ENCODE assay signal across 19 cellular contexts in genomic region chr2:126906781-126907180, GRCh38. TPM values are rescaled to one million over a fixed set of nuclear protein-coding genes. Genes with fewer than 3 reads are reported as not detected.
DNase-seq lines count a peak whose midpoint lies in the region; ATAC-seq and TF ChIP-seq lines count a peak whose summit lies in the region.
"Had no signal": no experiment of that assay in that cellular context is flagged by ENCODE, and none has a peak within 500 bp of the region (broad histone marks: within the 10 kb centered on the region; RNA-seq: fewer than 3 reads in every experiment).

No MANE protein-coding gene starts in this region.

- ATAC-seq in GM21619 (IDR thresholded peaks at IDR 0.05; ENCODE audit: unreplicated experiment) (no peak), GM21825 (IDR thresholded peaks at IDR 0.05; ENCODE audit: unreplicated experiment) (no peak)

- H3K9me3 Mint-ChIP-seq in neural crest cell: peaks cover 7% of the 10 kb centered on the region

- H3K27ac Mint-ChIP-seq in neural crest cell (ENCODE audit: unreplicated experiment): peak overlapping the region; percentile 53

- H3K4me3 Mint-ChIP-seq in neural crest cell: no peak overlapping the region

- H3K27ac ChIP-seq in coronary artery: no peak overlapping the region
- H3K27ac ChIP-seq: A549, C4-2B had no signal

- H3K36me3 Mint-ChIP-seq in neural crest cell (ENCODE audit: low read depth): peaks cover 2% of the 10 kb centered on the region

- TF ChIP-seq CTCF in coronary artery (IDR thresholded peaks at IDR 0.05): no peak
- TF ChIP-seq CTCF in neural crest cell (conservative IDR thresholded peaks at IDR 0.05): no peak

- no peak overlapping the region for H3K4me3 ChIP-seq in coronary artery
- H3K4me3 ChIP-seq: A549 had no signal

- peak; percentile 3 for DNase-seq in activated CD8-positive, alpha-beta memory T cell treated with anti-CD3 and anti-CD28 coated beads for 24 hours
- DNase-seq in activated CD8-positive, alpha-beta memory T cell treated with anti-CD3 and anti-CD28 coated beads, Interleukin-2, amount 50 U/mL, for 4 hours: no peak
- peak; percentile 33 for DNase-seq in coronary artery (ENCODE audit: low spot score)
- DNase-seq in neural crest cell (ENCODE audit: low read depth, low spot score): no peak
- no peak for DNase-seq in amniotic stem cell (lab: John Stamatoyannopoulos, UW)
- DNase-seq: Caco-2, DMS79, MV-4-11, NCI-H1417 treated with DMSO at 0.1 percent for 48 hours, NCI-H2029 treated with DMSO at 0.1 percent for 48 hours, NCI-H2227 treated with DMSO at 0.1 percent for 48 hours, NCI-H524 treated with DMSO at 0.1 percent for 48 hours, Right ventricle myocardium superior had no signal

- H3K4me1 Mint-ChIP-seq in neural crest cell: no peaks in the 10 kb centered on the region

- H3K27me3 Mint-ChIP-seq in neural crest cell (ENCODE audit: low read depth): no peaks in the 10 kb centered on the region

RNA-seq across cellular contexts. Expression of gene TEX51, which starts 8.1 kb away (rescaled TPM):
- total RNA-seq in neural crest cell: not detected in 2 replicates
- total RNA-seq: Caco-2, G401, H1, Right ventricle myocardium superior had no signal

Comparison
In these comparisons a context has a peak if more than half of its experiments do, and no peak if none do; other contexts are left out.
1. DNase-seq: peak in activated CD8-positive, alpha-beta memory T cell treated with anti-CD3 and anti-CD28 coated beads for 24 hours (single experiment) and coronary artery (single experiment); none in activated CD8-positive, alpha-beta memory T cell treated with anti-CD3 and anti-CD28 coated beads, Interleukin-2, amount 50 U/mL, for 4 hours (single experiment), neural crest cell (single experiment) and amniotic stem cell (single experiment).